Comparison of ENCODE assay signal across 8 cellular contexts in the genomic region with DNA sequence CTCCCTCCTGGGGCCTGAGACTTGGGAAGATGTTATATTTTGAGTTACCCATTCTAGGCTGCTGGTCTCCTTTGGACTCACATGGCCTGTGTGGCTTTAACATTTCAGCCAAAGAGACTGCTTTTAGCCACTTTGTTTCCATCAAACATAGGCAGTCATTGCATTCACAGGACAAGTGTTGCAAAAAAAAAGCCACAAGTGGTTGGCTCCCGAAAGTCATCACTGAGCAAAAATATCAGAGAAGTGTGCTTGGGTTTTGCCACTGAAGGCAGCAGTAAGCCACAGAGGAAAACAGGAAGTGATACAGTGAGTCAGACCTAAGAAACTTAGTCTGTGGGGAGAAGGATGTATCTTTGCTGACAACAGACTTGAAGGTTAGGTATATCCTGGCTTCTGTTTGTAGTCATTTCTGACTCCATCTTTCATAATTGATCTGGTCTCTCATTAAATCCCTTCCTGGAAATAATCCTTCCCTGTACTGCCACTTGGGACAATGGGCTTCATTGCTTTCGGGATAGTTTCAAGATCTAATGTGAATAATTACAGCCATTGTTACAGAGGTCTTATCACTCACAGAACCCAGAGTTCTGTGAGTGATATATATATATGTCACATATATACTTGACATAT.
DNase-seq lines count a peak whose midpoint lies in the region; ATAC-seq lines count a peak whose summit lies in the region.

No MANE protein-coding gene starts in this region.

- ATAC-seq in HG03039 (IDR thresholded peaks at IDR 0.05; ENCODE audit: unreplicated experiment), result peak; percentile 98

- DNase-seq in activated gamma-delta T cell treated with Interleukin-2 at 50 U/mL for 16 hours (peak; percentile 49), activated gamma-delta T cell (lab: John Stamatoyannopoulos, UW) (no peak), RPMI7951 (ENCODE audit: low read depth) (peak; percentile 83), iPS-NIHi7 (ENCODE audit: extremely low spot score) (peak; percentile 41), NCI-H526 treated with DMSO at 0.1 percent for 48 hours (lab: John Stamatoyannopoulos, UW) (no peak)
- DNase-seq in activated naive CD4-positive, alpha-beta T cell treated with Interleukin-2 at 50 U/mL for 16 hours, result peak; percentile 48
- peak; percentile 21 to 23 for DNase-seq in stimulated activated CD8-positive, alpha-beta memory T cell treated with anti-CD3 and anti-CD28 coated beads, Interleukin-4, amount 100 ng/mL, for 1 hour (ENCODE audit: low read depth in 2 of 2, low spot score in 1 of 2)

Comparison
In these comparisons a context has a peak if more than half of its experiments do, and no peak if none do; other contexts are left out.
1. DNase-seq: peak in activated gamma-delta T cell treated with Interleukin-2 at 50 U/mL for 16 hours (single experiment), RPMI7951 (single experiment), activated naive CD4-positive, alpha-beta T cell treated with Interleukin-2 at 50 U/mL for 16 hours (single experiment), iPS-NIHi7 (single experiment) and stimulated activated CD8-positive, alpha-beta memory T cell treated with anti-CD3 and anti-CD28 coated beads, Interleukin-4, amount 100 ng/mL, for 1 hour (2 of 2); none in activated gamma-delta T cell (single experiment) and NCI-H526 treated with DMSO at 0.1 percent for 48 hours (single experiment).